Comparison of ENCODE assay signal across 12 cellular contexts in genomic region chr10:96835826-96836365, GRCh38. TPM values are rescaled to one million over a fixed set of nuclear protein-coding genes. Genes with fewer than 3 reads are reported as not detected.
DNase-seq lines count a peak whose midpoint lies in the region; ATAC-seq and TF ChIP-seq lines count a peak whose summit lies in the region.
"Had no signal": no experiment of that assay in that cellular context is flagged by ENCODE, and none has a peak within 500 bp of the region (broad histone marks: within the 10 kb centered on the region; RNA-seq: fewer than 3 reads in every experiment).

No MANE protein-coding gene starts in this region.

- peaks cover 82% of the 10 kb centered on the region for H3K79me2 ChIP-seq in SU-DHL-6 (ENCODE audit: insufficient read depth, low read length)

- no peak for DNase-seq in activated T-cell treated with anti-CD3 and anti-CD28 coated beads, Interleukin-2, amount 50 U/mL, for 24 hours
- DNase-seq in activated T-cell treated with anti-CD3 and anti-CD28 coated beads, Interleukin-2, amount 50 U/mL, for 4 hours: no peak
- DNase-seq in hepatic stellate cell (ENCODE audit: low spot score) (peak; percentile 26), SIG-M5 treated with dmso at 0.1 percent for 504 hours (lab: John Stamatoyannopoulos, UW; ENCODE audit: unreplicated experiment) (no peak), spleen (no peak)
- no peak for DNase-seq in stimulated activated effector memory CD8-positive, alpha-beta T cell treated with anti-CD3 and anti-CD28 coated beads, Interleukin-12 subunit alpha, Interleukin-12 subunit beta, amount 100 ng/mL, for 72 hours (ENCODE audit: low spot score in 2 of 2)
- DNase-seq in activated CD4-positive, CD25-positive, alpha-beta regulatory T cell treated with anti-CD3 and anti-CD28 coated beads, Interleukin-2, amount 50 U/mL, for 72 hours: no peak
- DNase-seq: H9; stimulated activated naive CD4-positive, alpha-beta T cell had no signal

- H3K4me2 ChIP-seq in SU-DHL-6 (ENCODE audit: low read depth, low read length, poor library complexity, severe bottlenecking): peak overlapping the region; percentile 41

- no peak for ATAC-seq in activated T-cell treated with anti-CD3 and anti-CD28 coated beads, Interleukin-2, amount 50 U/mL, for 4 hours
- ATAC-seq in stimulated activated effector memory CD8-positive, alpha-beta T cell treated with anti-CD3 and anti-CD28 coated beads, Interleukin-12 subunit alpha, Interleukin-12 subunit beta, amount 100 ng/mL, for 72 hours: no peak

- H3K4me1 ChIP-seq in spleen: peaks cover 44 to 89% (median 81%) of the 10 kb centered on the region in 6 donors

- H3K27ac Mint-ChIP-seq in activated T-cell treated with anti-CD3 and anti-CD28 coated beads, Interleukin-2, amount 50 U/mL, for 24 hours: no peak overlapping the region
- H3K27ac Mint-ChIP-seq in stimulated activated effector memory CD8-positive, alpha-beta T cell treated with anti-CD3 and anti-CD28 coated beads, Interleukin-12 subunit alpha, Interleukin-12 subunit beta, amount 100 ng/mL, for 72 hours: peak overlapping the region; percentile 73
- H3K27ac Mint-ChIP-seq: dendritic cell treated with granulocyte-macrophage colony-stimulating factor and Interleukin-4, amounts not matched to agents 40 ng/mL and 50 ng/mL, for 4 days had no signal

- no peak overlapping the region for H2AFZ ChIP-seq in SU-DHL-6 (ENCODE audit: low read depth, low read length, severe bottlenecking)

- H3K4me3 Mint-ChIP-seq in activated T-cell treated with anti-CD3 and anti-CD28 coated beads, Interleukin-2, amount 50 U/mL, for 24 hours: peak overlapping the region; percentile 30
- H3K4me3 Mint-ChIP-seq in activated T-cell treated with anti-CD3 and anti-CD28 coated beads, Interleukin-2, amount 50 U/mL, for 4 hours: no peak overlapping the region
- H3K4me3 Mint-ChIP-seq in stimulated activated effector memory CD8-positive, alpha-beta T cell treated with anti-CD3 and anti-CD28 coated beads, Interleukin-12 subunit alpha, Interleukin-12 subunit beta, amount 100 ng/mL, for 72 hours: peak overlapping the region; percentile 33
- H3K4me3 Mint-ChIP-seq: dendritic cell treated with granulocyte-macrophage colony-stimulating factor and Interleukin-4, amounts not matched to agents 40 ng/mL and 50 ng/mL, for 4 days had no signal

- H3K27me3 ChIP-seq in SU-DHL-6 (ENCODE audit: low read length): no peaks in the 10 kb centered on the region
- H3K27me3 ChIP-seq in spleen (replicated peaks in 1 of 7): no peaks in the 10 kb centered on the region

- intact Hi-C loops in spleen (cut with DNase I; ENCODE audit: low total_unique reads): no loop called here

- TF ChIP-seq POLR2A in spleen (IDR thresholded peaks at IDR 0.05): no peak

- peaks cover 8% of the 10 kb centered on the region for H3F3A ChIP-seq in SU-DHL-6 (ENCODE audit: insufficient read depth)

- no peaks in the 10 kb centered on the region for H3K9me3 ChIP-seq in SU-DHL-6 (ENCODE audit: insufficient read depth, low read length)
- no peaks in the 10 kb centered on the region for H3K9me3 ChIP-seq in spleen

- H4K20me1 ChIP-seq in SU-DHL-6 (ENCODE audit: low read depth, low read length): peaks cover 54% of the 10 kb centered on the region

- H3K4me3 ChIP-seq in SU-DHL-6 (ENCODE audit: insufficient read depth, low read length, poor library complexity, severe bottlenecking) (no peak overlapping the region), spleen (no peak overlapping the region)
- H3K4me3 ChIP-seq: skin epidermis had no signal

- no peaks in the 10 kb centered on the region for H3K9me3 Mint-ChIP-seq in activated T-cell treated with anti-CD3 and anti-CD28 coated beads, Interleukin-2, amount 50 U/mL, for 24 hours
- H3K9me3 Mint-ChIP-seq in activated T-cell treated with anti-CD3 and anti-CD28 coated beads, Interleukin-2, amount 50 U/mL, for 4 hours: no peaks in the 10 kb centered on the region
- H3K9me3 Mint-ChIP-seq in stimulated activated effector memory CD8-positive, alpha-beta T cell treated with anti-CD3 and anti-CD28 coated beads, Interleukin-12 subunit alpha, Interleukin-12 subunit beta, amount 100 ng/mL, for 72 hours: no peaks in the 10 kb centered on the region
- H3K9me3 Mint-ChIP-seq: dendritic cell treated with granulocyte-macrophage colony-stimulating factor and Interleukin-4, amounts not matched to agents 40 ng/mL and 50 ng/mL, for 4 days; H9 had no signal

- no peak overlapping the region for H3K9ac ChIP-seq in SU-DHL-6 (ENCODE audit: low read length)

- H3K36me3 ChIP-seq in SU-DHL-6 (ENCODE audit: low read length) (no peaks in the 10 kb centered on the region), spleen (peaks cover 0 to 12% (median 0%) of the 10 kb centered on the region in 6 donors)

- H3K27me3 Mint-ChIP-seq in activated T-cell treated with anti-CD3 and anti-CD28 coated beads, Interleukin-2, amount 50 U/mL, for 24 hours: no peaks in the 10 kb centered on the region
- H3K27me3 Mint-ChIP-seq in activated T-cell treated with anti-CD3 and anti-CD28 coated beads, Interleukin-2, amount 50 U/mL, for 4 hours (ENCODE audit: low read depth): no peaks in the 10 kb centered on the region
- H3K27me3 Mint-ChIP-seq: dendritic cell treated with granulocyte-macrophage colony-stimulating factor and Interleukin-4, amounts not matched to agents 40 ng/mL and 50 ng/mL, for 4 days had no signal

- peaks cover 70% of the 10 kb centered on the region for H3K4me1 Mint-ChIP-seq in activated T-cell treated with anti-CD3 and anti-CD28 coated beads, Interleukin-2, amount 50 U/mL, for 24 hours (ENCODE audit: low read depth)
- H3K4me1 Mint-ChIP-seq in activated T-cell treated with anti-CD3 and anti-CD28 coated beads, Interleukin-2, amount 50 U/mL, for 4 hours (ENCODE audit: low read depth): peaks cover 73% of the 10 kb centered on the region
- peaks cover 46% of the 10 kb centered on the region for H3K4me1 Mint-ChIP-seq in stimulated activated effector memory CD8-positive, alpha-beta T cell treated with anti-CD3 and anti-CD28 coated beads, Interleukin-12 subunit alpha, Interleukin-12 subunit beta, amount 100 ng/mL, for 72 hours

- H3K27ac ChIP-seq in SU-DHL-6 (ENCODE audit: low read depth, low read length): no peak overlapping the region
- peak overlapping the region in 3 of 8 donors; percentile 39 to 47 (median 43) for H3K27ac ChIP-seq in spleen
- H3K27ac ChIP-seq: skin epidermis had no signal

- peaks cover 33% of the 10 kb centered on the region for H3K36me3 Mint-ChIP-seq in activated T-cell treated with anti-CD3 and anti-CD28 coated beads, Interleukin-2, amount 50 U/mL, for 24 hours (ENCODE audit: low read depth)
- H3K36me3 Mint-ChIP-seq in activated T-cell treated with anti-CD3 and anti-CD28 coated beads, Interleukin-2, amount 50 U/mL, for 4 hours (ENCODE audit: insufficient read depth): peaks cover 12% of the 10 kb centered on the region
- peaks cover 30% of the 10 kb centered on the region for H3K36me3 Mint-ChIP-seq in stimulated activated effector memory CD8-positive, alpha-beta T cell treated with anti-CD3 and anti-CD28 coated beads, Interleukin-12 subunit alpha, Interleukin-12 subunit beta, amount 100 ng/mL, for 72 hours

- no peaks in the 10 kb centered on the region for H3K9me2 ChIP-seq in SU-DHL-6 (replicated peaks; ENCODE audit: insufficient read depth, low read length)

- 14 to 39% (median 33%) methylated on average over 1 of the region's 1 CpG for WGBS in spleen, 5 donors

- TF ChIP-seq CTCF in SU-DHL-6 (IDR thresholded peaks at IDR 0.05; ENCODE audit: insufficient read depth, low read length, poor library complexity, severe bottlenecking) (no peak), spleen (IDR thresholded peaks at IDR 0.05 in 8 of 11, conservative IDR thresholded peaks at IDR 0.05 in 3 of 11) (no peak)

RNA-seq across cellular contexts. Expression of gene LCOR, which starts 3.8 kb away (rescaled TPM):
- 10 to 100 TPM; 20.0 to 23.6 (median 21.9) TPM for total RNA-seq in activated T-cell treated with anti-CD3 and anti-CD28 coated beads, Interleukin-2, amount 50 U/mL, for 4 hours
- 100 to 1,000 TPM in 1 of 7 donors, 10 to 100 TPM in 6; 43.1 to 105 (median 51.1) TPM for total RNA-seq in spleen
- 1 to 10 TPM; 2.2 to 3.9 (median 2.4) TPM for polyA plus RNA-seq in spleen
